ENCODE assay signal across 1 cellular context in the genomic region with DNA sequence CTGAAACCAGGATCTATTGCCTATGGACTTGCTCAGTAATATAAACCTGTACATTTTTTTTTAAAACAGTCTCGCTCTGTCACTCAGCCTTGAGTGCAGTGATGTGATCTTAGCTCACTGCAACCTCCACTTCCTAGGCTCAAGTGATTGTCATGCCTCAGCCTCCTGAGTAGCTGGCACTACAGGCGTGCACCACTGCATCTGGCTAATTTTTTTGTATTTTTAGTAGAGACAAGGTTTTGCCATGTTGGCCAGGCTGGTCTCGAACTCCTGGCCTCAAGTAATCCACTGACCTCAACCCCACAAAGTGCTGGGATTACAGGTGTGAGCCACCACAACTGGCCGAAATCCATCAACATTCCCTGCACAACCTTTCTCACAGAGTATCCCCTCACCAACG.
TF ChIP-seq lines count a peak whose summit lies in the region.

No MANE protein-coding gene starts in this region.

TF ChIP-seq in GM12878, 131 proteins besides CTCF, POLR2A, EP300 and RAD21:
- TF ChIP-seq, protein P1, sequence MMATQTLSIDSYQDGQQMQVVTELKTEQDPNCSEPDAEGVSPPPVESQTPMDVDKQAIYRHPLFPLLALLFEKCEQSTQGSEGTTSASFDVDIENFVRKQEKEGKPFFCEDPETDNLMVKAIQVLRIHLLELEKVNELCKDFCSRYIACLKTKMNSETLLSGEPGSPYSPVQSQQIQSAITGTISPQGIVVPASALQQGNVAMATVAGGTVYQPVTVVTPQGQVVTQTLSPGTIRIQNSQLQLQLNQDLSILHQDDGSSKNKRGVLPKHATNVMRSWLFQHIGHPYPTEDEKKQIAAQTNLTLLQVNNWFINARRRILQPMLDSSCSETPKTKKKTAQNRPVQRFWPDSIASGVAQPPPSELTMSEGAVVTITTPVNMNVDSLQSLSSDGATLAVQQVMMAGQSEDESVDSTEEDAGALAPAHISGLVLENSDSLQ (IDR thresholded peaks at IDR 0.05), result peak; percentile 66
